In genomic region chr5:138655530-138656245, GRCh38 we compare ENCODE assay signal across 13 cellular contexts.
DNase-seq lines count a peak whose midpoint lies in the region; ATAC-seq and TF ChIP-seq lines count a peak whose summit lies in the region.
"Had no signal": no experiment of that assay in that cellular context is flagged by ENCODE, and none has a peak within 500 bp of the region (broad histone marks: within the 10 kb centered on the region; RNA-seq: fewer than 3 reads in every experiment).

No MANE protein-coding gene starts in this region.

- no peaks in the 10 kb centered on the region for H3K36me3 ChIP-seq in psoas muscle (ENCODE audit: insufficient read depth in 1 of 2, low read depth in 1 of 2)

- H3K27me3 Mint-ChIP-seq in WTC11 (ENCODE audit: low read depth), result peaks cover 3% of the 10 kb centered on the region; the same call in 1 of the 2 replicates
- peaks cover 93% of the 10 kb centered on the region for H3K27me3 Mint-ChIP-seq in activated CD4-positive, alpha-beta T cell treated with anti-CD3 and anti-CD28 coated beads, Interleukin-2, amount 10 ng/mL, durations not matched to agents 7 days and 5 days

- H3K27me3 ChIP-seq in psoas muscle (ENCODE audit: insufficient read depth in 3 of 3, low read length in 2 of 3), result no peaks in the 10 kb centered on the region

- no peaks in the 10 kb centered on the region for H3K9me3 Mint-ChIP-seq in WTC11
- no peaks in the 10 kb centered on the region for H3K9me3 Mint-ChIP-seq in activated CD4-positive, alpha-beta T cell treated with anti-CD3 and anti-CD28 coated beads, Interleukin-2, amount 10 ng/mL, durations not matched to agents 7 days and 5 days
- H3K9me3 Mint-ChIP-seq: memory B cell had no signal

- no peak overlapping the region for H3K27ac Mint-ChIP-seq in WTC11
- H3K27ac Mint-ChIP-seq in activated CD4-positive, alpha-beta T cell treated with anti-CD3 and anti-CD28 coated beads, Interleukin-2, amount 10 ng/mL, durations not matched to agents 7 days and 5 days, result no peak overlapping the region
- H3K27ac Mint-ChIP-seq: B cell, memory B cell had no signal

- no peaks in the 10 kb centered on the region for H3K36me3 Mint-ChIP-seq in WTC11
- H3K36me3 Mint-ChIP-seq in activated CD4-positive, alpha-beta T cell treated with anti-CD3 and anti-CD28 coated beads, Interleukin-2, amount 10 ng/mL, durations not matched to agents 7 days and 5 days (ENCODE audit: low read depth), result no peaks in the 10 kb centered on the region

- H3K4me1 ChIP-seq in psoas muscle, result no peaks in the 10 kb centered on the region

- H3K27ac ChIP-seq in psoas muscle, result no peak overlapping the region

- CTCF ChIA-PET in WTC11 (lab: Charles Lee), result interaction anchor here (4.0 kb wide), 1 partner anchor 14 kb away, joined by 19 read pairs; no protein-coding TSS in a partner anchor
- CTCF ChIA-PET in activated CD4-positive, alpha-beta T cell treated with anti-CD3 and anti-CD28 coated beads, Interleukin-2, amount 10 ng/mL, durations not matched to agents 7 days and 5 days (lab: Charles Lee), result interaction anchor here (0.6 to 1.0 kb wide), 4 partner anchors 10 to 58 kb away, joined by 3 to 6 read pairs (median 4); no protein-coding TSS in a partner anchor

- no peaks in the 10 kb centered on the region for H3K9me3 ChIP-seq in psoas muscle

- WGBS in psoas muscle, 3 donors, result 72 to 78% (median 76%) methylated on average over 6 of the region's 6 CpGs

- TF ChIP-seq CTCF in WTC11 (IDR thresholded peaks at IDR 0.05) (no peak), psoas muscle (IDR thresholded peaks at IDR 0.05) (no peak)

- H3K4me3 Mint-ChIP-seq in WTC11, result no peak overlapping the region
- H3K4me3 Mint-ChIP-seq in activated CD4-positive, alpha-beta T cell treated with anti-CD3 and anti-CD28 coated beads, Interleukin-2, amount 10 ng/mL, durations not matched to agents 7 days and 5 days, result no peak overlapping the region
- H3K4me3 Mint-ChIP-seq: B cell, memory B cell had no signal

- H3K4me3 ChIP-seq in psoas muscle, result no peak overlapping the region

- intact Hi-C loops in head of caudate nucleus (cut with DNase I) (no loop called here), posterior vena cava (cut with DNase I) (no loop called here), psoas muscle (cut with DNase I) (no loop called here)

- POLR2A ChIA-PET in WTC11 (lab: Charles Lee), result no interaction called here
- POLR2A ChIA-PET in activated CD4-positive, alpha-beta T cell treated with anti-CD3 and anti-CD28 coated beads, Interleukin-2, amount 10 ng/mL, durations not matched to agents 7 days and 5 days (lab: Charles Lee), result no interaction called here

- peak; percentile 74 for DNase-seq in COLO829 (ENCODE audit: low spot score)
- DNase-seq in WTC11 (ENCODE audit: low spot score), result no peak
- peak; percentile 72 to 99 (median 94) for DNase-seq in head of caudate nucleus
- peak; percentile 64 for DNase-seq in posterior vena cava (ENCODE audit: low spot score)
- DNase-seq in activated CD4-positive, alpha-beta T cell treated with anti-CD3 and anti-CD28 coated beads, Interleukin-2, amount 10 ng/mL, durations not matched to agents 7 days and 5 days, result no peak
- no peak for DNase-seq in psoas muscle
- no peak for DNase-seq in NCI-H1105 treated with DMSO at 0.1 percent for 48 hours (lab: John Stamatoyannopoulos, UW)
- no peak for DNase-seq in DMS114 treated with DMSO at 0.1 percent for 48 hours (lab: John Stamatoyannopoulos, UW; ENCODE audit: unreplicated experiment)
- DNase-seq: activated naive CD4-positive, alpha-beta T cell treated with Interleukin-2 at 50 U/mL for 16 hours; NK-92 treated with Interleukin-12 subunit alpha and Interleukin-12 subunit beta, amount 100 ng/mL, for 24 hours; stimulated activated CD4-positive, alpha-beta T cell treated with anti-CD3 and anti-CD28 coated beads, Interleukin-12 subunit alpha, Interleukin-12 subunit beta, amount 100 ng/mL, for 4 hours had no signal

- peaks cover 18% of the 10 kb centered on the region for H3K4me1 Mint-ChIP-seq in WTC11
- peaks cover 17% of the 10 kb centered on the region for H3K4me1 Mint-ChIP-seq in activated CD4-positive, alpha-beta T cell treated with anti-CD3 and anti-CD28 coated beads, Interleukin-2, amount 10 ng/mL, durations not matched to agents 7 days and 5 days

- ATAC-seq in WTC11, result no peak
- ATAC-seq in psoas muscle, result no peak

TF ChIP-seq in WTC11, 78 proteins besides CTCF, POLR2A, EP300 and RAD21:
- TF ChIP-seq FOXP4 (CRISPR knock-in tag; IDR thresholded peaks at IDR 0.05) (no peak), NFATC4 (CRISPR knock-in tag; IDR thresholded peaks at IDR 0.05) (no peak), ZNF121 (CRISPR knock-in tag; IDR thresholded peaks at IDR 0.05) (0 out of 2 replicates have a peak, but pooled peaks have one; percentile 3), MYBL2 (CRISPR knock-in tag; IDR thresholded peaks at IDR 0.05) (no peak)
- TF ChIP-seq, protein P1, sequence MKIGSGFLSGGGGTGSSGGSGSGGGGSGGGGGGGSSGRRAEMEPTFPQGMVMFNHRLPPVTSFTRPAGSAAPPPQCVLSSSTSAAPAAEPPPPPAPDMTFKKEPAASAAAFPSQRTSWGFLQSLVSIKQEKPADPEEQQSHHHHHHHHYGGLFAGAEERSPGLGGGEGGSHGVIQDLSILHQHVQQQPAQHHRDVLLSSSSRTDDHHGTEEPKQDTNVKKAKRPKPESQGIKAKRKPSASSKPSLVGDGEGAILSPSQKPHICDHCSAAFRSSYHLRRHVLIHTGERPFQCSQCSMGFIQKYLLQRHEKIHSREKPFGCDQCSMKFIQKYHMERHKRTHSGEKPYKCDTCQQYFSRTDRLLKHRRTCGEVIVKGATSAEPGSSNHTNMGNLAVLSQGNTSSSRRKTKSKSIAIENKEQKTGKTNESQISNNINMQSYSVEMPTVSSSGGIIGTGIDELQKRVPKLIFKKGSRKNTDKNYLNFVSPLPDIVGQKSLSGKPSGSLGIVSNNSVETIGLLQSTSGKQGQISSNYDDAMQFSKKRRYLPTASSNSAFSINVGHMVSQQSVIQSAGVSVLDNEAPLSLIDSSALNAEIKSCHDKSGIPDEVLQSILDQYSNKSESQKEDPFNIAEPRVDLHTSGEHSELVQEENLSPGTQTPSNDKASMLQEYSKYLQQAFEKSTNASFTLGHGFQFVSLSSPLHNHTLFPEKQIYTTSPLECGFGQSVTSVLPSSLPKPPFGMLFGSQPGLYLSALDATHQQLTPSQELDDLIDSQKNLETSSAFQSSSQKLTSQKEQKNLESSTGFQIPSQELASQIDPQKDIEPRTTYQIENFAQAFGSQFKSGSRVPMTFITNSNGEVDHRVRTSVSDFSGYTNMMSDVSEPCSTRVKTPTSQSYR (CRISPR knock-in tag; IDR thresholded peaks at IDR 0.05), result no peak
- TF ChIP-seq, protein P2, sequence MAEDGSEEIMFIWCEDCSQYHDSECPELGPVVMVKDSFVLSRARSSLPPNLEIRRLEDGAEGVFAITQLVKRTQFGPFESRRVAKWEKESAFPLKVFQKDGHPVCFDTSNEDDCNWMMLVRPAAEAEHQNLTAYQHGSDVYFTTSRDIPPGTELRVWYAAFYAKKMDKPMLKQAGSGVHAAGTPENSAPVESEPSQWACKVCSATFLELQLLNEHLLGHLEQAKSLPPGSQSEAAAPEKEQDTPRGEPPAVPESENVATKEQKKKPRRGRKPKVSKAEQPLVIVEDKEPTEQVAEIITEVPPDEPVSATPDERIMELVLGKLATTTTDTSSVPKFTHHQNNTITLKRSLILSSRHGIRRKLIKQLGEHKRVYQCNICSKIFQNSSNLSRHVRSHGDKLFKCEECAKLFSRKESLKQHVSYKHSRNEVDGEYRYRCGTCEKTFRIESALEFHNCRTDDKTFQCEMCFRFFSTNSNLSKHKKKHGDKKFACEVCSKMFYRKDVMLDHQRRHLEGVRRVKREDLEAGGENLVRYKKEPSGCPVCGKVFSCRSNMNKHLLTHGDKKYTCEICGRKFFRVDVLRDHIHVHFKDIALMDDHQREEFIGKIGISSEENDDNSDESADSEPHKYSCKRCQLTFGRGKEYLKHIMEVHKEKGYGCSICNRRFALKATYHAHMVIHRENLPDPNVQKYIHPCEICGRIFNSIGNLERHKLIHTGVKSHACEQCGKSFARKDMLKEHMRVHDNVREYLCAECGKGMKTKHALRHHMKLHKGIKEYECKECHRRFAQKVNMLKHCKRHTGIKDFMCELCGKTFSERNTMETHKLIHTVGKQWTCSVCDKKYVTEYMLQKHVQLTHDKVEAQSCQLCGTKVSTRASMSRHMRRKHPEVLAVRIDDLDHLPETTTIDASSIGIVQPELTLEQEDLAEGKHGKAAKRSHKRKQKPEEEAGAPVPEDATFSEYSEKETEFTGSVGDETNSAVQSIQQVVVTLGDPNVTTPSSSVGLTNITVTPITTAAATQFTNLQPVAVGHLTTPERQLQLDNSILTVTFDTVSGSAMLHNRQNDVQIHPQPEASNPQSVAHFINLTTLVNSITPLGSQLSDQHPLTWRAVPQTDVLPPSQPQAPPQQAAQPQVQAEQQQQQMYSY (CRISPR knock-in tag; IDR thresholded peaks at IDR 0.05), result no peak
- TF ChIP-seq, protein P3, sequence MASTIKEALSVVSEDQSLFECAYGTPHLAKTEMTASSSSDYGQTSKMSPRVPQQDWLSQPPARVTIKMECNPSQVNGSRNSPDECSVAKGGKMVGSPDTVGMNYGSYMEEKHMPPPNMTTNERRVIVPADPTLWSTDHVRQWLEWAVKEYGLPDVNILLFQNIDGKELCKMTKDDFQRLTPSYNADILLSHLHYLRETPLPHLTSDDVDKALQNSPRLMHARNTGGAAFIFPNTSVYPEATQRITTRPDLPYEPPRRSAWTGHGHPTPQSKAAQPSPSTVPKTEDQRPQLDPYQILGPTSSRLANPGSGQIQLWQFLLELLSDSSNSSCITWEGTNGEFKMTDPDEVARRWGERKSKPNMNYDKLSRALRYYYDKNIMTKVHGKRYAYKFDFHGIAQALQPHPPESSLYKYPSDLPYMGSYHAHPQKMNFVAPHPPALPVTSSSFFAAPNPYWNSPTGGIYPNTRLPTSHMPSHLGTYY (CRISPR knock-in tag; IDR thresholded peaks at IDR 0.05), result no peak

Comparison
In these comparisons a context has a peak if more than half of its experiments do, and no peak if none do; other contexts are left out.
1. DNase-seq: peak in COLO829 (single experiment), head of caudate nucleus (42 of 42) and posterior vena cava (single experiment); none in WTC11 (single experiment), activated CD4-positive, alpha-beta T cell treated with anti-CD3 and anti-CD28 coated beads, Interleukin-2, amount 10 ng/mL, durations not matched to agents 7 days and 5 days (single experiment), psoas muscle (0 of 2), NCI-H1105 treated with DMSO at 0.1 percent for 48 hours (single experiment) and DMS114 treated with DMSO at 0.1 percent for 48 hours (single experiment).